In genomic region chr6:106448000-106448426, GRCh38 we compare ENCODE assay signal across 8 cellular contexts.
A peak's percentile ranks its signal among the peaks of the same experiment; 100 is the strongest.
DNase-seq lines count a peak whose midpoint lies in the region; TF ChIP-seq lines count a peak whose summit lies in the region.

No MANE protein-coding gene starts in this region.

- no peaks in the 10 kb centered on the region for H3K27me3 ChIP-seq in thymus (ENCODE audit: control insufficient read depth, insufficient read depth)
- peaks cover 10% of the 10 kb centered on the region for H3K27me3 ChIP-seq in smooth muscle cell (ENCODE audit: low read depth)

- H2AFZ ChIP-seq in smooth muscle cell (ENCODE audit: low read depth), result no peak overlapping the region

- H3K4me1 ChIP-seq in thymus (ENCODE audit: control insufficient read depth, insufficient read depth, low read length) (peaks cover 8% of the 10 kb centered on the region), smooth muscle cell (ENCODE audit: low read depth) (no peaks in the 10 kb centered on the region)

- H3K36me3 ChIP-seq in thymus (ENCODE audit: control insufficient read depth, insufficient read depth) (no peaks in the 10 kb centered on the region), smooth muscle cell (ENCODE audit: low read depth) (no peaks in the 10 kb centered on the region)

- H3K79me2 ChIP-seq in smooth muscle cell (ENCODE audit: low read depth), result no peaks in the 10 kb centered on the region

- no peak overlapping the region for H3K4me2 ChIP-seq in smooth muscle cell

- no peaks in the 10 kb centered on the region for H3K9me3 ChIP-seq in thymus (ENCODE audit: control insufficient read depth)
- H3K9me3 ChIP-seq in smooth muscle cell (replicated peaks; ENCODE audit: low read depth), result no peaks in the 10 kb centered on the region

- TF ChIP-seq CTCF in smooth muscle cell (IDR thresholded peaks at IDR 0.05; ENCODE audit: borderline replicate concordance, insufficient read depth, poor library complexity, severe bottlenecking), result no peak

- 24% methylated on average over 6 of the region's 6 CpGs for WGBS in thymus
- 91% methylated on average over 6 of the region's 6 CpGs for WGBS in smooth muscle cell (ENCODE audit: low lambda C conversion rate)

- H3K27ac ChIP-seq in thymus (ENCODE audit: low read depth) (peak overlapping the region; percentile 80), smooth muscle cell (ENCODE audit: low read depth) (no peak overlapping the region)

- DNase-seq in activated gamma-delta T cell treated with Interleukin-2 at 50 U/mL for 16 hours (peak; percentile 34), activated gamma-delta T cell (lab: John Stamatoyannopoulos, UW) (no peak), SIG-M5 treated with dmso at 0.1 percent for 504 hours (lab: John Stamatoyannopoulos, UW; ENCODE audit: unreplicated experiment) (peak; percentile 98), germinal center (ENCODE audit: low spot score) (peak; percentile 20), amniotic stem cell (lab: John Stamatoyannopoulos, UW) (no peak), retina (no peak), smooth muscle cell (lab: John Stamatoyannopoulos, UW; ENCODE audit: unreplicated experiment) (no peak)

- H4K20me1 ChIP-seq in smooth muscle cell (ENCODE audit: low read depth), result no peaks in the 10 kb centered on the region

- H3K4me3 ChIP-seq in thymus (ENCODE audit: low read length) (no peak overlapping the region), smooth muscle cell (no peak overlapping the region)

- H3K9ac ChIP-seq in smooth muscle cell (ENCODE audit: low read depth), result no peak overlapping the region

- H3F3A ChIP-seq in smooth muscle cell (ENCODE audit: low read depth), result no peaks in the 10 kb centered on the region

Comparison
In these comparisons a context has a peak if more than half of its experiments do, and no peak if none do; other contexts are left out.
1. DNase-seq: peak in activated gamma-delta T cell treated with Interleukin-2 at 50 U/mL for 16 hours (single experiment), SIG-M5 treated with dmso at 0.1 percent for 504 hours (single experiment) and germinal center (single experiment); none in activated gamma-delta T cell (single experiment), amniotic stem cell (single experiment), retina (single experiment) and smooth muscle cell (single experiment).